9 cellular contexts compared by ENCODE assay signal in the genomic region with DNA sequence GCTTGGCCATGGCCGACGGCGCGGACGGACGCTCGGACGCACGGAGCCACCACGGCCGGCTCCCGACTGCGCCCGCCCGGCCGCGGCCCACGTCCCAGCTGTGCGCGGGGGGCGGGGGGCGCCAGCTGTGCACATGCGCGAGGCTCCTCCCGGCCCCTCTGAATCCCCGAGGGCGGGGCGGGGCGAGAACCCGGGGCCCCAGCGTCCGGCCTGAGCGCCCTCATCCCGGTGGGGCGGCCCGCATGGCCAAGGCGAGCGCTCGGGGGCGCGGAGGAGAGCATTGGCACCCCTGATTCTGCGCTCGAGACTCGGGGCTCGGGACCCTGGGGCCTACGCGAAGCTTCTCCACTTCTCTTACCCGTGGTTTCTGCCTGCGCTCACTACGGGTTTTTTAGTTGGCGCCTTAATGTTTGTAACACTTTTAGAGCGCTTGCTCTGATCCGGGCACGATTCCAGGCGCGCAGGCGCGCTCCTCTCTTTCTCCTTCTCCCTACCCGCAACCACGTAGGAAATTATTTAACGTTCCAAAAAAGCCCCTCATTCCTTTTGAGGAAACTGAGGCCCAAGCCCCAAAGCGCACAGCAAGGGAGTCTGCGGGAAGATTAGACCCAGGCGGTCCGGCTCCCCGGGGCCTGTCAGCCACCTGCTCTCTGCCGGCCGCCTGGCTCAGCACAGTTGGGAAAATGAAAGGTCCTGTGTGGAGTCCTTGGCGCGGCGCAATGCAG. TPM values are rescaled to one million over a fixed set of nuclear protein-coding genes. Genes with fewer than 3 reads are reported as not detected.
DNase-seq lines count a peak whose midpoint lies in the region; ATAC-seq and TF ChIP-seq lines count a peak whose summit lies in the region.
"Had no signal": no experiment of that assay in that cellular context is flagged by ENCODE, and none has a peak within 500 bp of the region (broad histone marks: within the 10 kb centered on the region; RNA-seq: fewer than 3 reads in every experiment).

A gene with protein sequence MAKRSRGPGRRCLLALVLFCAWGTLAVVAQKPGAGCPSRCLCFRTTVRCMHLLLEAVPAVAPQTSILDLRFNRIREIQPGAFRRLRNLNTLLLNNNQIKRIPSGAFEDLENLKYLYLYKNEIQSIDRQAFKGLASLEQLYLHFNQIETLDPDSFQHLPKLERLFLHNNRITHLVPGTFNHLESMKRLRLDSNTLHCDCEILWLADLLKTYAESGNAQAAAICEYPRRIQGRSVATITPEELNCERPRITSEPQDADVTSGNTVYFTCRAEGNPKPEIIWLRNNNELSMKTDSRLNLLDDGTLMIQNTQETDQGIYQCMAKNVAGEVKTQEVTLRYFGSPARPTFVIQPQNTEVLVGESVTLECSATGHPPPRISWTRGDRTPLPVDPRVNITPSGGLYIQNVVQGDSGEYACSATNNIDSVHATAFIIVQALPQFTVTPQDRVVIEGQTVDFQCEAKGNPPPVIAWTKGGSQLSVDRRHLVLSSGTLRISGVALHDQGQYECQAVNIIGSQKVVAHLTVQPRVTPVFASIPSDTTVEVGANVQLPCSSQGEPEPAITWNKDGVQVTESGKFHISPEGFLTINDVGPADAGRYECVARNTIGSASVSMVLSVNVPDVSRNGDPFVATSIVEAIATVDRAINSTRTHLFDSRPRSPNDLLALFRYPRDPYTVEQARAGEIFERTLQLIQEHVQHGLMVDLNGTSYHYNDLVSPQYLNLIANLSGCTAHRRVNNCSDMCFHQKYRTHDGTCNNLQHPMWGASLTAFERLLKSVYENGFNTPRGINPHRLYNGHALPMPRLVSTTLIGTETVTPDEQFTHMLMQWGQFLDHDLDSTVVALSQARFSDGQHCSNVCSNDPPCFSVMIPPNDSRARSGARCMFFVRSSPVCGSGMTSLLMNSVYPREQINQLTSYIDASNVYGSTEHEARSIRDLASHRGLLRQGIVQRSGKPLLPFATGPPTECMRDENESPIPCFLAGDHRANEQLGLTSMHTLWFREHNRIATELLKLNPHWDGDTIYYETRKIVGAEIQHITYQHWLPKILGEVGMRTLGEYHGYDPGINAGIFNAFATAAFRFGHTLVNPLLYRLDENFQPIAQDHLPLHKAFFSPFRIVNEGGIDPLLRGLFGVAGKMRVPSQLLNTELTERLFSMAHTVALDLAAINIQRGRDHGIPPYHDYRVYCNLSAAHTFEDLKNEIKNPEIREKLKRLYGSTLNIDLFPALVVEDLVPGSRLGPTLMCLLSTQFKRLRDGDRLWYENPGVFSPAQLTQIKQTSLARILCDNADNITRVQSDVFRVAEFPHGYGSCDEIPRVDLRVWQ (N-terminal part only) (minus strand): TSS at position 70 of the 725 bp plus-strand sequence. CDS start 60 bp downstream, at position 10.

- peaks cover 46% of the 10 kb centered on the region for H3K4me1 ChIP-seq in adipocyte (ENCODE audit: control insufficient read depth, insufficient read depth, low read length)

- no peak for DNase-seq in activated naive CD4-positive, alpha-beta T cell treated with anti-CD3 and anti-CD28 coated beads, Interleukin-2, amount 10 ng/mL, durations not matched to agents 7 days and 5 days
- DNase-seq in adipocyte (ENCODE audit: low read depth) (peak; percentile 88), hepatic stellate cell (ENCODE audit: low spot score) (peak; percentile 79), retina (peak; percentile 82), OCI-M1 (lab: John Stamatoyannopoulos, UW) (no peak)
- no peak for DNase-seq in CD4-positive, alpha-beta T cell

- no peaks in the 10 kb centered on the region for H3K9me3 Mint-ChIP-seq in activated naive CD4-positive, alpha-beta T cell treated with anti-CD3 and anti-CD28 coated beads, Interleukin-2, amount 50 U/mL, for 24 hours
- no peaks in the 10 kb centered on the region for H3K9me3 Mint-ChIP-seq in activated naive CD4-positive, alpha-beta T cell treated with anti-CD3 and anti-CD28 coated beads, Interleukin-2, amount 10 ng/mL, durations not matched to agents 7 days and 5 days
- H3K9me3 Mint-ChIP-seq in CD4-positive, alpha-beta T cell = no peaks in the 10 kb centered on the region
- H3K9me3 Mint-ChIP-seq: activated naive CD4-positive, alpha-beta T cell treated with anti-CD3 and anti-CD28 coated beads, Interleukin-2, amount 50 U/mL, for 72 hours had no signal

- POLR2A ChIA-PET in CD4-positive, alpha-beta T cell (lab: Charles Lee) = no interaction called here

- H3K27ac ChIP-seq in CD4-positive, alpha-beta T cell (ENCODE audit: low read depth, low read length) = no peak within 1 kb of the TSS

- peaks cover 30% of the 10 kb centered on the region for H3K27me3 Mint-ChIP-seq in activated naive CD4-positive, alpha-beta T cell treated with anti-CD3 and anti-CD28 coated beads, Interleukin-2, amount 50 U/mL, for 24 hours
- peaks cover 68% of the 10 kb centered on the region for H3K27me3 Mint-ChIP-seq in activated naive CD4-positive, alpha-beta T cell treated with anti-CD3 and anti-CD28 coated beads, Interleukin-2, amount 10 ng/mL, durations not matched to agents 7 days and 5 days
- H3K27me3 Mint-ChIP-seq in CD4-positive, alpha-beta T cell = peaks cover 67% of the 10 kb centered on the region

- peak within 1 kb of the TSS; percentile 87 for H3K4me3 ChIP-seq in adipocyte (ENCODE audit: low read length)

- CTCF ChIA-PET in activated naive CD4-positive, alpha-beta T cell treated with anti-CD3 and anti-CD28 coated beads, Interleukin-2, amount 10 ng/mL, durations not matched to agents 7 days and 5 days (lab: Charles Lee) = no interaction called here
- CTCF ChIA-PET in CD4-positive, alpha-beta T cell (lab: Charles Lee) = no interaction called here

- peaks cover 3% of the 10 kb centered on the region for H3K4me1 Mint-ChIP-seq in activated naive CD4-positive, alpha-beta T cell treated with anti-CD3 and anti-CD28 coated beads, Interleukin-2, amount 50 U/mL, for 24 hours
- H3K4me1 Mint-ChIP-seq in activated naive CD4-positive, alpha-beta T cell treated with anti-CD3 and anti-CD28 coated beads, Interleukin-2, amount 10 ng/mL, durations not matched to agents 7 days and 5 days = peaks cover 7% of the 10 kb centered on the region
- no peaks in the 10 kb centered on the region for H3K4me1 Mint-ChIP-seq in CD4-positive, alpha-beta T cell (ENCODE audit: low read depth)

- H3K27ac Mint-ChIP-seq in activated naive CD4-positive, alpha-beta T cell treated with anti-CD3 and anti-CD28 coated beads, Interleukin-2, amount 50 U/mL, for 24 hours = no peak within 1 kb of the TSS
- no peak within 1 kb of the TSS for H3K27ac Mint-ChIP-seq in activated naive CD4-positive, alpha-beta T cell treated with anti-CD3 and anti-CD28 coated beads, Interleukin-2, amount 10 ng/mL, durations not matched to agents 7 days and 5 days
- H3K27ac Mint-ChIP-seq in CD4-positive, alpha-beta T cell = no peak within 1 kb of the TSS
- H3K27ac Mint-ChIP-seq: activated naive CD4-positive, alpha-beta T cell treated with anti-CD3 and anti-CD28 coated beads, Interleukin-2, amount 50 U/mL, for 72 hours had no signal

- intact Hi-C loops in CD4-positive, alpha-beta T cell (cut with DNase I, micrococcal nuclease) = no loop called here

- H3K27me3 ChIP-seq in adipocyte (replicated peaks; ENCODE audit: control insufficient read depth, insufficient read depth, low read length) = no peaks in the 10 kb centered on the region
- peaks cover 4% of the 10 kb centered on the region for H3K27me3 ChIP-seq in CD4-positive, alpha-beta T cell (ENCODE audit: control insufficient read depth, insufficient read depth, low read length)

- peaks cover 3% of the 10 kb centered on the region for H3K36me3 ChIP-seq in adipocyte (ENCODE audit: control insufficient read depth, insufficient read depth, low read length, severe bottlenecking)

- TF ChIP-seq CTCF in CD4-positive, alpha-beta T cell (IDR thresholded peaks at IDR 0.05) = no peak

- H3K4me3 Mint-ChIP-seq in activated naive CD4-positive, alpha-beta T cell treated with anti-CD3 and anti-CD28 coated beads, Interleukin-2, amount 50 U/mL, for 24 hours = peak within 1 kb of the TSS; percentile 53
- H3K4me3 Mint-ChIP-seq in activated naive CD4-positive, alpha-beta T cell treated with anti-CD3 and anti-CD28 coated beads, Interleukin-2, amount 10 ng/mL, durations not matched to agents 7 days and 5 days = no peak within 1 kb of the TSS
- H3K4me3 Mint-ChIP-seq in CD4-positive, alpha-beta T cell = no peak within 1 kb of the TSS

- peak within 1 kb of the TSS; percentile 91 for H3K9ac ChIP-seq in adipocyte (ENCODE audit: low read length)

- H3K9me3 ChIP-seq in adipocyte (ENCODE audit: control insufficient read depth, low read length) = no peaks in the 10 kb centered on the region
- H3K9me3 ChIP-seq in CD4-positive, alpha-beta T cell (ENCODE audit: control insufficient read depth, low read length) = no peaks in the 10 kb centered on the region

- H3K36me3 Mint-ChIP-seq in activated naive CD4-positive, alpha-beta T cell treated with anti-CD3 and anti-CD28 coated beads, Interleukin-2, amount 50 U/mL, for 24 hours = no peaks in the 10 kb centered on the region
- H3K36me3 Mint-ChIP-seq in activated naive CD4-positive, alpha-beta T cell treated with anti-CD3 and anti-CD28 coated beads, Interleukin-2, amount 10 ng/mL, durations not matched to agents 7 days and 5 days = no peaks in the 10 kb centered on the region
- no peaks in the 10 kb centered on the region for H3K36me3 Mint-ChIP-seq in CD4-positive, alpha-beta T cell (ENCODE audit: low read depth)

- no peak for ATAC-seq in CD4-positive, alpha-beta T cell (ENCODE audit: poor library complexity)
- ATAC-seq in HG03520 (IDR thresholded peaks at IDR 0.05; ENCODE audit: unreplicated experiment) = no peak

RNA-seq across cellular contexts. Expression of the gene that starts here (rescaled TPM):
- under 1 TPM; 0.47 to 0.84 TPM for total RNA-seq in CD4-positive, alpha-beta T cell

Comparison
In these comparisons a context has a peak if more than half of its experiments do, and no peak if none do; other contexts are left out.
1. DNase-seq: peak in adipocyte (single experiment), hepatic stellate cell (single experiment) and retina (single experiment); none in activated naive CD4-positive, alpha-beta T cell treated with anti-CD3 and anti-CD28 coated beads, Interleukin-2, amount 10 ng/mL, durations not matched to agents 7 days and 5 days (single experiment), CD4-positive, alpha-beta T cell (0 of 10) and OCI-M1 (single experiment).